ENCODE assay signal across 21 cellular contexts in genomic region chr12:91954761-91955160, GRCh38.
"Had no signal": no experiment of that assay in that cellular context is flagged by ENCODE, and none has a peak within 500 bp of the region (broad histone marks: within the 10 kb centered on the region; RNA-seq: fewer than 3 reads in every experiment).

No MANE protein-coding gene starts in this region.

- H3K4me3 Mint-ChIP-seq: naive thymus-derived CD8-positive, alpha-beta T cell had no signal

- H3K27me3 ChIP-seq: adrenal gland, foreskin keratinocyte, neutrophil, tibial artery, vagina had no signal

- H3K4me3 ChIP-seq: adrenal gland, left ventricle myocardium inferior, tibial artery, vagina had no signal

- FAIRE-seq: astrocyte, bronchial epithelial cell had no signal

- H3K27ac Mint-ChIP-seq: activated naive CD4-positive, alpha-beta T cell treated with anti-CD3 and anti-CD28 coated beads, Interleukin-2, amount 50 U/mL, for 72 hours had no signal

- H3K27me3 Mint-ChIP-seq: naive thymus-derived CD8-positive, alpha-beta T cell had no signal

- H3K36me3 ChIP-seq: adrenal gland, left ventricle myocardium inferior, neutrophil, tibial artery, vagina had no signal

- DNase-seq: activated CD4-positive, alpha-beta T cell treated with anti-CD3 and anti-CD28 coated beads, Interleukin-2, amount 50 U/mL, for 1 hour; activated CD4-positive, CD25-positive, alpha-beta regulatory T cell treated with anti-CD3 and anti-CD28 coated beads, Interleukin-2, amount 50 U/mL, for 72 hours; activated CD8-positive, alpha-beta memory T cell treated with anti-CD3 and anti-CD28 coated beads, Interleukin-2, amount 50 U/mL, for 4 hours; activated effector memory CD4-positive, alpha-beta T cell treated with anti-CD3 and anti-CD28 coated beads, Interleukin-2, amount 50 U/mL, for 16 hours; activated T-cell treated with anti-CD3 and anti-CD28 coated beads, Interleukin-2, amount 50 U/mL, for 48 hours; foreskin keratinocyte; left ventricle myocardium inferior; naive thymus-derived CD8-positive, alpha-beta T cell; posterior cingulate gyrus; retina; stimulated activated CD4-positive, alpha-beta T cell treated with anti-CD3 and anti-CD28 coated beads, Interleukin-2, amount 100 ng/mL, for 24 hours; stimulated activated naive CD4-positive, alpha-beta T cell treated with Interleukin-2 at 50 U/mL for 16 hours; substantia nigra; tibial artery had no signal

- H3K27ac ChIP-seq: adrenal gland, epithelial cell of prostate, foreskin keratinocyte, left ventricle myocardium inferior, neutrophil, tibial artery, vagina had no signal

- H3K9me3 ChIP-seq: adrenal gland, neutrophil, tibial artery, vagina had no signal

- ATAC-seq: activated naive CD4-positive, alpha-beta T cell treated with anti-CD3 and anti-CD28 coated beads, Interleukin-2, amount 50 U/mL, for 72 hours; foreskin keratinocyte; naive thymus-derived CD8-positive, alpha-beta T cell had no signal

- H3K4me1 ChIP-seq: foreskin keratinocyte, left ventricle myocardium inferior, tibial artery had no signal
